Comparison of ENCODE assay signal across 12 cellular contexts in genomic region chr2:134758632-134759031, GRCh38.
A peak's percentile ranks its signal among the peaks of the same experiment; 100 is the strongest.
DNase-seq lines count a peak whose midpoint lies in the region; ATAC-seq lines count a peak whose summit lies in the region.
"Had no signal": no experiment of that assay in that cellular context is flagged by ENCODE, and none has a peak within 500 bp of the region (broad histone marks: within the 10 kb centered on the region; RNA-seq: fewer than 3 reads in every experiment).

No MANE protein-coding gene starts in this region.

- no peaks in the 10 kb centered on the region for H3K4me1 Mint-ChIP-seq in effector memory CD8-positive, alpha-beta T cell (ENCODE audit: low read depth in 2 of 2)

- peaks cover 0 to 2% of the 10 kb centered on the region in 2 donors for H3K9me3 Mint-ChIP-seq in effector memory CD8-positive, alpha-beta T cell

- DNase-seq in effector memory CD8-positive, alpha-beta T cell: no peak
- DNase-seq in HuH-7 (ENCODE audit: low spot score) (no peak), NCI-H345 treated with DMSO at 0.1 percent for 48 hours (lab: John Stamatoyannopoulos, UW; ENCODE audit: unreplicated experiment) (no peak), superior temporal gyrus (ENCODE audit: extremely low spot score) (no peak), NCI-H82 treated with DMSO at 0.1 percent for 48 hours (lab: John Stamatoyannopoulos, UW; ENCODE audit: unreplicated experiment) (no peak)
- DNase-seq: activated gamma-delta T cell treated with Interleukin-2 at 50 U/mL for 16 hours, DMS79 treated with DMSO at 0.1 percent for 48 hours, islet precursor cell, NCI-H226 had no signal

- H3K27me3 Mint-ChIP-seq in effector memory CD8-positive, alpha-beta T cell: peaks cover 33 to 65% of the 10 kb centered on the region in 2 donors

- ATAC-seq in GM18867 (IDR thresholded peaks at IDR 0.05; ENCODE audit: unreplicated experiment) (peak; percentile 97), GM21737 (IDR thresholded peaks at IDR 0.05; ENCODE audit: unreplicated experiment) (peak; percentile 81), HG03442 (IDR thresholded peaks at IDR 0.05; ENCODE audit: unreplicated experiment) (peak; percentile 96)
- ATAC-seq in effector memory CD8-positive, alpha-beta T cell (replicated peaks): peak; percentile 48

- H3K36me3 Mint-ChIP-seq in effector memory CD8-positive, alpha-beta T cell (ENCODE audit: insufficient read depth): peaks cover 3% of the 10 kb centered on the region

- no peak overlapping the region for H3K4me3 Mint-ChIP-seq in effector memory CD8-positive, alpha-beta T cell

- no peak overlapping the region for H3K27ac Mint-ChIP-seq in effector memory CD8-positive, alpha-beta T cell
